Comparison of ENCODE assay signal across 1 cellular context in genomic region chr17:32915108-32915700, GRCh38.
A peak's percentile ranks its signal among the peaks of the same experiment; 100 is the strongest.
TF ChIP-seq lines count a peak whose summit lies in the region.

No MANE protein-coding gene starts in this region.

TF ChIP-seq in K562, 482 proteins besides CTCF, POLR2A, EP300 and RAD21 (continued from another document):
- TF ChIP-seq POLR2B (IDR thresholded peaks at IDR 0.05; ENCODE audit: low read depth, partially characterized antibody) (no peak), THAP7 (CRISPR knock-in tag; IDR thresholded peaks at IDR 0.05) (no peak), TAF7 (tag; IDR thresholded peaks at IDR 0.05) (no peak), HMGN3 (IDR thresholded peaks at IDR 0.05; ENCODE audit: borderline replicate concordance, extremely low read depth, insufficient read length, low read depth, low read length) (no peak), TCF7L2 (IDR thresholded peaks at IDR 0.05; ENCODE audit: low read depth, low read length) (no peak), PHF8 (IDR thresholded peaks at IDR 0.05; ENCODE audit: borderline replicate concordance, low read length) (no peak), BCOR (IDR thresholded peaks at IDR 0.05) (peak; percentile 71; the same call in 1 of the 2 replicates), PHF20 (IDR thresholded peaks at IDR 0.05; ENCODE audit: partially characterized antibody) (no peak), ZNF23 (CRISPR knock-in tag; IDR thresholded peaks at IDR 0.05) (no peak), BMI1 (IDR thresholded peaks at IDR 0.05; ENCODE audit: low read length) (no peak), PURB (CRISPR knock-in tag; IDR thresholded peaks at IDR 0.05; ENCODE audit: low read depth) (no peak), ARID1B (IDR thresholded peaks at IDR 0.05) (peak; percentile 66), ZNF696 (CRISPR knock-in tag; conservative IDR thresholded peaks at IDR 0.05) (no peak), DPF2 (IDR thresholded peaks at IDR 0.05) (peak; percentile 49; the same call in 1 of the 2 replicates), ZNF197 (CRISPR knock-in tag; IDR thresholded peaks at IDR 0.05; ENCODE audit: low read depth) (no peak), TEAD4 (IDR thresholded peaks at IDR 0.05; ENCODE audit: low read length) (0 out of 2 replicates have a peak, but pooled peaks have one; percentile 30), TEAD4 (CRISPR knock-in tag; IDR thresholded peaks at IDR 0.05; ENCODE audit: borderline replicate concordance) (no peak), SMAD4 (CRISPR knock-in tag; conservative IDR thresholded peaks at IDR 0.05) (no peak), EHMT2 (IDR thresholded peaks at IDR 0.05) (no peak), MYNN (IDR thresholded peaks at IDR 0.05) (no peak), MYNN (CRISPR knock-in tag; IDR thresholded peaks at IDR 0.05) (no peak), ZNF592 (IDR thresholded peaks at IDR 0.05) (peak; percentile 64; the same call in 1 of the 2 replicates), CBFA2T2 (conservative IDR thresholded peaks at IDR 0.05) (peak; percentile 50), XRCC5 (IDR thresholded peaks at IDR 0.05; ENCODE audit: low read depth, low read length) (no peak), HNRNPLL (IDR thresholded peaks at IDR 0.05; ENCODE audit: low read depth, low read length, poor library complexity, severe bottlenecking) (no peak), ZNF12 (CRISPR knock-in tag; IDR thresholded peaks at IDR 0.05) (no peak), EP400 (IDR thresholded peaks at IDR 0.05) (0 out of 2 replicates have a peak, but pooled peaks have one; percentile 35), NONO (IDR thresholded peaks at IDR 0.05; ENCODE audit: low read depth in 2 of 2, low read length in 1 of 2) (no peak), TAL1 (IDR thresholded peaks at IDR 0.05) (peak; percentile 53; the same call in 1 of the 2 replicates), NCOR1 (IDR thresholded peaks at IDR 0.05) (peak; percentile 44; the same call in 1 of the 2 replicates), KDM1A (IDR thresholded peaks at IDR 0.05) (peak; percentile 46 to 73; a peak in 3 of 4 replicates), HMG20A (CRISPR knock-in tag; conservative IDR thresholded peaks at IDR 0.05) (no peak), RBM25 (IDR thresholded peaks at IDR 0.05; ENCODE audit: low read depth, low read length, severe bottlenecking) (peak; percentile 58), ZNF398 (CRISPR knock-in tag; IDR thresholded peaks at IDR 0.05) (no peak), CBX5 (IDR thresholded peaks at IDR 0.05; ENCODE audit: borderline replicate concordance, low read depth) (no peak), TCF3 (CRISPR knock-in tag; IDR thresholded peaks at IDR 0.05) (peak; percentile 45; the same call in 1 of the 2 replicates), U2AF1 (optimal IDR thresholded peaks at IDR 0.05; ENCODE audit: low read depth, low read length) (no peak), ZNF75A (CRISPR knock-in tag; IDR thresholded peaks at IDR 0.05) (no peak), RBFOX2 (IDR thresholded peaks at IDR 0.05; ENCODE audit: low read depth, low read length) (no peak)
- TF ChIP-seq, protein P1, sequence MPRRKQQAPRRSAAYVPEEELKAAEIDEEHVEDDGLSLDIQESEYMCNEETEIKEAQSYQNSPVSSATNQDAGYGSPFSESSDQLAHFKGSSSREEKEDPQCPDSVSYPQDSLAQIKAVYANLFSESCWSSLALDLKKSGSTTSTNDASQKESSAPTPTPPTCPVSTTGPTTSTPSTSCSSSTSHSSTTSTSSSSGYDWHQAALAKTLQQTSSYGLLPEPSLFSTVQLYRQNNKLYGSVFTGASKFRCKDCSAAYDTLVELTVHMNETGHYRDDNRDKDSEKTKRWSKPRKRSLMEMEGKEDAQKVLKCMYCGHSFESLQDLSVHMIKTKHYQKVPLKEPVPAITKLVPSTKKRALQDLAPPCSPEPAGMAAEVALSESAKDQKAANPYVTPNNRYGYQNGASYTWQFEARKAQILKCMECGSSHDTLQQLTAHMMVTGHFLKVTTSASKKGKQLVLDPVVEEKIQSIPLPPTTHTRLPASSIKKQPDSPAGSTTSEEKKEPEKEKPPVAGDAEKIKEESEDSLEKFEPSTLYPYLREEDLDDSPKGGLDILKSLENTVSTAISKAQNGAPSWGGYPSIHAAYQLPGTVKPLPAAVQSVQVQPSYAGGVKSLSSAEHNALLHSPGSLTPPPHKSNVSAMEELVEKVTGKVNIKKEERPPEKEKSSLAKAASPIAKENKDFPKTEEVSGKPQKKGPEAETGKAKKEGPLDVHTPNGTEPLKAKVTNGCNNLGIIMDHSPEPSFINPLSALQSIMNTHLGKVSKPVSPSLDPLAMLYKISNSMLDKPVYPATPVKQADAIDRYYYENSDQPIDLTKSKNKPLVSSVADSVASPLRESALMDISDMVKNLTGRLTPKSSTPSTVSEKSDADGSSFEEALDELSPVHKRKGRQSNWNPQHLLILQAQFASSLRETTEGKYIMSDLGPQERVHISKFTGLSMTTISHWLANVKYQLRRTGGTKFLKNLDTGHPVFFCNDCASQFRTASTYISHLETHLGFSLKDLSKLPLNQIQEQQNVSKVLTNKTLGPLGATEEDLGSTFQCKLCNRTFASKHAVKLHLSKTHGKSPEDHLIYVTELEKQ (CRISPR knock-in tag; IDR thresholded peaks at IDR 0.05), result no peak
- TF ChIP-seq, protein P2, sequence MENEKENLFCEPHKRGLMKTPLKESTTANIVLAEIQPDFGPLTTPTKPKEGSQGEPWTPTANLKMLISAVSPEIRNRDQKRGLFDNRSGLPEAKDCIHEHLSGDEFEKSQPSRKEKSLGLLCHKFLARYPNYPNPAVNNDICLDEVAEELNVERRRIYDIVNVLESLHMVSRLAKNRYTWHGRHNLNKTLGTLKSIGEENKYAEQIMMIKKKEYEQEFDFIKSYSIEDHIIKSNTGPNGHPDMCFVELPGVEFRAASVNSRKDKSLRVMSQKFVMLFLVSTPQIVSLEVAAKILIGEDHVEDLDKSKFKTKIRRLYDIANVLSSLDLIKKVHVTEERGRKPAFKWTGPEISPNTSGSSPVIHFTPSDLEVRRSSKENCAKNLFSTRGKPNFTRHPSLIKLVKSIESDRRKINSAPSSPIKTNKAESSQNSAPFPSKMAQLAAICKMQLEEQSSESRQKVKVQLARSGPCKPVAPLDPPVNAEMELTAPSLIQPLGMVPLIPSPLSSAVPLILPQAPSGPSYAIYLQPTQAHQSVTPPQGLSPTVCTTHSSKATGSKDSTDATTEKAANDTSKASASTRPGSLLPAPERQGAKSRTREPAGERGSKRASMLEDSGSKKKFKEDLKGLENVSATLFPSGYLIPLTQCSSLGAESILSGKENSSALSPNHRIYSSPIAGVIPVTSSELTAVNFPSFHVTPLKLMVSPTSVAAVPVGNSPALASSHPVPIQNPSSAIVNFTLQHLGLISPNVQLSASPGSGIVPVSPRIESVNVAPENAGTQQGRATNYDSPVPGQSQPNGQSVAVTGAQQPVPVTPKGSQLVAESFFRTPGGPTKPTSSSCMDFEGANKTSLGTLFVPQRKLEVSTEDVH (IDR thresholded peaks at IDR 0.05; ENCODE audit: low read depth, partially characterized antibody), result no peak
- TF ChIP-seq, protein P3, sequence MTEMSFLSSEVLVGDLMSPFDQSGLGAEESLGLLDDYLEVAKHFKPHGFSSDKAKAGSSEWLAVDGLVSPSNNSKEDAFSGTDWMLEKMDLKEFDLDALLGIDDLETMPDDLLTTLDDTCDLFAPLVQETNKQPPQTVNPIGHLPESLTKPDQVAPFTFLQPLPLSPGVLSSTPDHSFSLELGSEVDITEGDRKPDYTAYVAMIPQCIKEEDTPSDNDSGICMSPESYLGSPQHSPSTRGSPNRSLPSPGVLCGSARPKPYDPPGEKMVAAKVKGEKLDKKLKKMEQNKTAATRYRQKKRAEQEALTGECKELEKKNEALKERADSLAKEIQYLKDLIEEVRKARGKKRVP (CRISPR knock-in tag; IDR thresholded peaks at IDR 0.05), result no peak
- TF ChIP-seq, protein P4, sequence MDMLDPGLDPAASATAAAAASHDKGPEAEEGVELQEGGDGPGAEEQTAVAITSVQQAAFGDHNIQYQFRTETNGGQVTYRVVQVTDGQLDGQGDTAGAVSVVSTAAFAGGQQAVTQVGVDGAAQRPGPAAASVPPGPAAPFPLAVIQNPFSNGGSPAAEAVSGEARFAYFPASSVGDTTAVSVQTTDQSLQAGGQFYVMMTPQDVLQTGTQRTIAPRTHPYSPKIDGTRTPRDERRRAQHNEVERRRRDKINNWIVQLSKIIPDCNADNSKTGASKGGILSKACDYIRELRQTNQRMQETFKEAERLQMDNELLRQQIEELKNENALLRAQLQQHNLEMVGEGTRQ (CRISPR knock-in tag; IDR thresholded peaks at IDR 0.05), result no peak
- TF ChIP-seq, protein P5, sequence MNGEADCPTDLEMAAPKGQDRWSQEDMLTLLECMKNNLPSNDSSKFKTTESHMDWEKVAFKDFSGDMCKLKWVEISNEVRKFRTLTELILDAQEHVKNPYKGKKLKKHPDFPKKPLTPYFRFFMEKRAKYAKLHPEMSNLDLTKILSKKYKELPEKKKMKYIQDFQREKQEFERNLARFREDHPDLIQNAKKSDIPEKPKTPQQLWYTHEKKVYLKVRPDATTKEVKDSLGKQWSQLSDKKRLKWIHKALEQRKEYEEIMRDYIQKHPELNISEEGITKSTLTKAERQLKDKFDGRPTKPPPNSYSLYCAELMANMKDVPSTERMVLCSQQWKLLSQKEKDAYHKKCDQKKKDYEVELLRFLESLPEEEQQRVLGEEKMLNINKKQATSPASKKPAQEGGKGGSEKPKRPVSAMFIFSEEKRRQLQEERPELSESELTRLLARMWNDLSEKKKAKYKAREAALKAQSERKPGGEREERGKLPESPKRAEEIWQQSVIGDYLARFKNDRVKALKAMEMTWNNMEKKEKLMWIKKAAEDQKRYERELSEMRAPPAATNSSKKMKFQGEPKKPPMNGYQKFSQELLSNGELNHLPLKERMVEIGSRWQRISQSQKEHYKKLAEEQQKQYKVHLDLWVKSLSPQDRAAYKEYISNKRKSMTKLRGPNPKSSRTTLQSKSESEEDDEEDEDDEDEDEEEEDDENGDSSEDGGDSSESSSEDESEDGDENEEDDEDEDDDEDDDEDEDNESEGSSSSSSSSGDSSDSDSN (IDR thresholded peaks at IDR 0.05; ENCODE audit: borderline replicate concordance in 1 of 2, low read depth in 2 of 2, low read length in 2 of 2), result no peak
- TF ChIP-seq, protein P6, sequence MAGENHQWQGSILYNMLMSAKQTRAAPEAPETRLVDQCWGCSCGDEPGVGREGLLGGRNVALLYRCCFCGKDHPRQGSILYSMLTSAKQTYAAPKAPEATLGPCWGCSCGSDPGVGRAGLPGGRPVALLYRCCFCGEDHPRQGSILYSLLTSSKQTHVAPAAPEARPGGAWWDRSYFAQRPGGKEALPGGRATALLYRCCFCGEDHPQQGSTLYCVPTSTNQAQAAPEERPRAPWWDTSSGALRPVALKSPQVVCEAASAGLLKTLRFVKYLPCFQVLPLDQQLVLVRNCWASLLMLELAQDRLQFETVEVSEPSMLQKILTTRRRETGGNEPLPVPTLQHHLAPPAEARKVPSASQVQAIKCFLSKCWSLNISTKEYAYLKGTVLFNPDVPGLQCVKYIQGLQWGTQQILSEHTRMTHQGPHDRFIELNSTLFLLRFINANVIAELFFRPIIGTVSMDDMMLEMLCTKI (IDR thresholded peaks at IDR 0.05; ENCODE audit: partially characterized antibody), result no peak
- TF ChIP-seq, protein P7, sequence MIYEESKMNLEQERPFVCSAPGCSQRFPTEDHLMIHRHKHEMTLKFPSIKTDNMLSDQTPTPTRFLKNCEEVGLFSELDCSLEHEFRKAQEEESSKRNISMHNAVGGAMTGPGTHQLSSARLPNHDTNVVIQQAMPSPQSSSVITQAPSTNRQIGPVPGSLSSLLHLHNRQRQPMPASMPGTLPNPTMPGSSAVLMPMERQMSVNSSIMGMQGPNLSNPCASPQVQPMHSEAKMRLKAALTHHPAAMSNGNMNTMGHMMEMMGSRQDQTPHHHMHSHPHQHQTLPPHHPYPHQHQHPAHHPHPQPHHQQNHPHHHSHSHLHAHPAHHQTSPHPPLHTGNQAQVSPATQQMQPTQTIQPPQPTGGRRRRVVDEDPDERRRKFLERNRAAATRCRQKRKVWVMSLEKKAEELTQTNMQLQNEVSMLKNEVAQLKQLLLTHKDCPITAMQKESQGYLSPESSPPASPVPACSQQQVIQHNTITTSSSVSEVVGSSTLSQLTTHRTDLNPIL (CRISPR knock-in tag; IDR thresholded peaks at IDR 0.05), result no peak
TF ChIP-seq in K562: peak in this region for 15.
